Comparison of ENCODE assay signal across 27 cellular contexts in genomic region chr10:15202639-15203038, GRCh38. TPM values are rescaled to one million over a fixed set of nuclear protein-coding genes. Genes with fewer than 3 reads are reported as not detected.
DNase-seq lines count a peak whose midpoint lies in the region; ATAC-seq and TF ChIP-seq lines count a peak whose summit lies in the region.
"Had no signal": no experiment of that assay in that cellular context is flagged by ENCODE, and none has a peak within 500 bp of the region (broad histone marks: within the 10 kb centered on the region; RNA-seq: fewer than 3 reads in every experiment).

No MANE protein-coding gene starts in this region.

- CTCF ChIA-PET in activated CD4-positive, alpha-beta T cell treated with anti-CD3 and anti-CD28 coated beads, Interleukin-2, amount 10 ng/mL, durations not matched to agents 7 days and 5 days (lab: Charles Lee), result interaction anchor here (0.5 to 3.3 kb wide), 2 partner anchors 11 to 23 kb away, joined by 7 to 14 read pairs; no protein-coding TSS in a partner anchor

- H3K36me3 Mint-ChIP-seq in activated CD4-positive, alpha-beta T cell treated with anti-CD3 and anti-CD28 coated beads, Interleukin-2, amount 10 ng/mL, durations not matched to agents 7 days and 5 days (ENCODE audit: low read depth), result peaks cover 22% of the 10 kb centered on the region
- H3K36me3 Mint-ChIP-seq in neural crest cell (ENCODE audit: low read depth), result peaks cover 9% of the 10 kb centered on the region

- H3K9me3 Mint-ChIP-seq in activated CD4-positive, alpha-beta T cell treated with anti-CD3 and anti-CD28 coated beads, Interleukin-2, amount 10 ng/mL, durations not matched to agents 7 days and 5 days, result peaks cover 9% of the 10 kb centered on the region
- no peaks in the 10 kb centered on the region for H3K9me3 Mint-ChIP-seq in neural crest cell
- H3K9me3 Mint-ChIP-seq: central memory CD8-positive, alpha-beta T cell; stimulated activated effector memory CD8-positive, alpha-beta T cell treated with anti-CD3 and anti-CD28 coated beads, Interleukin-12 subunit alpha, Interleukin-12 subunit beta, amount 100 ng/mL, for 72 hours had no signal

- peak overlapping the region; percentile 47 for H3K27ac Mint-ChIP-seq in activated CD4-positive, alpha-beta T cell treated with anti-CD3 and anti-CD28 coated beads, Interleukin-2, amount 10 ng/mL, durations not matched to agents 7 days and 5 days
- H3K27ac Mint-ChIP-seq in neural crest cell (ENCODE audit: unreplicated experiment), result peak overlapping the region; percentile 27
- H3K27ac Mint-ChIP-seq: activated naive CD8-positive, alpha-beta T cell had no signal

- H3K36me3 ChIP-seq in Loucy (ENCODE audit: insufficient read depth, low read length) (no peaks in the 10 kb centered on the region), brain microvascular endothelial cell (replicated peaks) (no peaks in the 10 kb centered on the region)
- H3K36me3 ChIP-seq: heart right ventricle, suprapubic skin had no signal

- no peak overlapping the region for H3K4me3 Mint-ChIP-seq in activated CD4-positive, alpha-beta T cell treated with anti-CD3 and anti-CD28 coated beads, Interleukin-2, amount 10 ng/mL, durations not matched to agents 7 days and 5 days
- H3K4me3 Mint-ChIP-seq in neural crest cell, result no peak overlapping the region
- H3K4me3 Mint-ChIP-seq: activated naive CD8-positive, alpha-beta T cell; central memory CD8-positive, alpha-beta T cell; stimulated activated effector memory CD8-positive, alpha-beta T cell treated with anti-CD3 and anti-CD28 coated beads, Interleukin-12 subunit alpha, Interleukin-12 subunit beta, amount 100 ng/mL, for 72 hours had no signal

- peak overlapping the region; percentile 3; the same call in 1 of the 2 replicates for H2AFZ ChIP-seq in Loucy (ENCODE audit: low read length)

- no peaks in the 10 kb centered on the region for H3K27me3 ChIP-seq in Loucy (ENCODE audit: insufficient read depth, low read length, poor library complexity, severe bottlenecking)
- H3K27me3 ChIP-seq in brain microvascular endothelial cell (replicated peaks), result no peaks in the 10 kb centered on the region
- H3K27me3 ChIP-seq: heart right ventricle, suprapubic skin had no signal

- no peak overlapping the region for H3K4me2 ChIP-seq in Loucy (ENCODE audit: low read depth, low read length, poor library complexity, severe bottlenecking)

- H3K4me3 ChIP-seq in Loucy (ENCODE audit: low read length, poor library complexity, severe bottlenecking) (no peak overlapping the region), brain microvascular endothelial cell (ENCODE audit: low read depth, low read length) (no peak overlapping the region)
- H3K4me3 ChIP-seq: heart right ventricle, skin epidermis, suprapubic skin had no signal

- no peak for TF ChIP-seq CTCF in Loucy (conservative IDR thresholded peaks at IDR 0.05; ENCODE audit: low read length)
- TF ChIP-seq CTCF in brain microvascular endothelial cell (IDR thresholded peaks at IDR 0.05; ENCODE audit: low read depth, low read length, missing control alignments), result no peak
- no peak for TF ChIP-seq CTCF in neural crest cell (conservative IDR thresholded peaks at IDR 0.05)

- DNase-seq in activated CD4-positive, alpha-beta T cell treated with anti-CD3 and anti-CD28 coated beads, Interleukin-2, amount 10 ng/mL, durations not matched to agents 7 days and 5 days, result no peak
- no peak for DNase-seq in activated CD4-positive, alpha-beta T cell treated with anti-CD3 and anti-CD28 coated beads, Interleukin-2, amount 50 U/mL, for 48 hours
- DNase-seq in brain microvascular endothelial cell, result no peak
- no peak for DNase-seq in neural crest cell (ENCODE audit: low read depth, low spot score)
- DNase-seq: 8988T; activated CD4-positive, CD25-positive, alpha-beta regulatory T cell treated with anti-CD3 and anti-CD28 coated beads, Interleukin-2, amount 50 U/mL, for 72 hours; COR-L47; DMS79 treated with DMSO at 0.1 percent for 48 hours; H7; heart right ventricle; NCI-H1092 treated with DMSO at 0.1 percent for 48 hours; NCI-H187 treated with DMSO at 0.1 percent for 48 hours; nucleus accumbens; OCI-M1; SIG-M5; stimulated activated CD4-positive, alpha-beta T cell treated with anti-CD3 and anti-CD28 coated beads, Interleukin-1b, Interleukin-23, amount 100 ng/mL, for 48 hours; T-helper 1 cell had no signal

- no peaks in the 10 kb centered on the region for H3F3A ChIP-seq in Loucy (ENCODE audit: low read depth)

- POLR2A ChIA-PET in activated CD4-positive, alpha-beta T cell treated with anti-CD3 and anti-CD28 coated beads, Interleukin-2, amount 10 ng/mL, durations not matched to agents 7 days and 5 days (lab: Charles Lee), result no interaction called here

- ATAC-seq in HG03196 (IDR thresholded peaks at IDR 0.05; ENCODE audit: unreplicated experiment), result no peak
- ATAC-seq in GM18498 (IDR thresholded peaks at IDR 0.05; ENCODE audit: unreplicated experiment), result no peak
- ATAC-seq in HG02970 (IDR thresholded peaks at IDR 0.05; ENCODE audit: low FRiP score, unreplicated experiment), result no peak
- ATAC-seq: heart right ventricle; HepG2; stimulated activated effector memory CD8-positive, alpha-beta T cell treated with anti-CD3 and anti-CD28 coated beads, Interleukin-12 subunit alpha, Interleukin-12 subunit beta, amount 100 ng/mL, for 72 hours had no signal

- peak overlapping the region; percentile 82 for H3K27ac ChIP-seq in brain microvascular endothelial cell
- H3K27ac ChIP-seq: heart right ventricle, skin epidermis, suprapubic skin had no signal

- peaks cover 43% of the 10 kb centered on the region for H3K4me1 Mint-ChIP-seq in activated CD4-positive, alpha-beta T cell treated with anti-CD3 and anti-CD28 coated beads, Interleukin-2, amount 10 ng/mL, durations not matched to agents 7 days and 5 days
- H3K4me1 Mint-ChIP-seq in neural crest cell, result no peaks in the 10 kb centered on the region

- no peaks in the 10 kb centered on the region for H4K20me1 ChIP-seq in Loucy (ENCODE audit: insufficient read depth, low read length, poor library complexity, severe bottlenecking)

- in situ Hi-C loops in brain microvascular endothelial cell (cut with HindIII; ENCODE audit: low pct_ligation_motif_present, low sequenced_read_pairs), result no loop called here

- no peaks in the 10 kb centered on the region for H3K9me2 ChIP-seq in Loucy (replicated peaks; ENCODE audit: low read depth, low read length)

- H3K79me2 ChIP-seq in Loucy (ENCODE audit: insufficient read depth, low read length), result no peaks in the 10 kb centered on the region

- H3K9ac ChIP-seq in Loucy (ENCODE audit: low read depth, low read length, poor library complexity, severe bottlenecking), result no peak overlapping the region

- no peaks in the 10 kb centered on the region for H3K9me3 ChIP-seq in Loucy (ENCODE audit: insufficient read depth, low read depth, low read length)
- H3K9me3 ChIP-seq: heart right ventricle, suprapubic skin had no signal

- no peaks in the 10 kb centered on the region for H3K27me3 Mint-ChIP-seq in activated CD4-positive, alpha-beta T cell treated with anti-CD3 and anti-CD28 coated beads, Interleukin-2, amount 10 ng/mL, durations not matched to agents 7 days and 5 days
- H3K27me3 Mint-ChIP-seq in neural crest cell (ENCODE audit: low read depth), result no peaks in the 10 kb centered on the region
- H3K27me3 Mint-ChIP-seq: activated naive CD8-positive, alpha-beta T cell; central memory CD8-positive, alpha-beta T cell had no signal

- H3K4me1 ChIP-seq in Loucy (ENCODE audit: insufficient read depth, low read length, poor library complexity, severe bottlenecking), result peaks cover 1% of the 10 kb centered on the region
- H3K4me1 ChIP-seq: suprapubic skin had no signal

RNA-seq across cellular contexts. Expression of gene NMT2, which starts 34.1 kb away (rescaled TPM):
- total RNA-seq in activated CD4-positive, alpha-beta T cell treated with anti-CD3 and anti-CD28 coated beads, Interleukin-2, amount 10 ng/mL, durations not matched to agents 7 days and 5 days, result 10 to 100 TPM; 47.7 to 50.9 TPM
- total RNA-seq in neural crest cell, result 24.4 and 27.7 TPM in 2 replicates
